ENCODE assay signal across 18 cellular contexts in the genomic region with DNA sequence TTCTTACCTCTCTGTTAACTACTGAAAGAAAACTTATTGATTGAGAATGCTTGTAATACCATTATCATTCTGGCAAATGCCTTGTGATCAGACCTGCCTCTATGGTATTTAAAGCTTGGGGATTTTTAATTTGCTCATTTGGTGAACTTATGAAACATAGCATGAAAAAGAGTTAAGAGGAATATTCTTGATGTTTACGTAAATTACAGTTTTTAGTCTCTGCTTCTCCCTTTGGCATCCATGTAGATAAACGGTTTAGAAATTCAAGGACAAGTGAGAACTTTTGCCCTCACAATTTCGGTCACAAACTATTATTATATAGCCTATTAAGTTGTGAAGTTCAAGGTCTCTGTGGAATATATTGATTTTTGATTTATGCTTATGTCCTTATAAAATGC.
"Had no signal": no experiment of that assay in that cellular context is flagged by ENCODE, and none has a peak within 500 bp of the region (broad histone marks: within the 10 kb centered on the region; RNA-seq: fewer than 3 reads in every experiment).

No MANE protein-coding gene starts in this region.

- H3K36me3 Mint-ChIP-seq: activated CD8-positive, alpha-beta memory T cell treated with anti-CD3 and anti-CD28 coated beads, Interleukin-2, amount 10 ng/mL, durations not matched to agents 7 days and 5 days; stimulated activated memory B cell treated with anti-CD40 and anti-IgM and Interleukin-4, amounts not matched to agents 10 μg/mL and 1 μg/mL and 100 μg/mL, for 72 hours had no signal

- H3K4me3 ChIP-seq: breast epithelium, hepatocyte, ovary, spleen, thyroid gland, uterus had no signal

- H3K9me3 Mint-ChIP-seq: dendritic cell treated with granulocyte-macrophage colony-stimulating factor and Interleukin-4, amounts not matched to agents 40 ng/mL and 50 ng/mL, for 4 days; stimulated activated memory B cell treated with anti-CD40 and anti-IgM and Interleukin-4, amounts not matched to agents 10 μg/mL and 1 μg/mL and 100 μg/mL, for 72 hours had no signal

- H3K9me3 ChIP-seq: breast epithelium, ovary, spleen, thyroid gland, uterus had no signal

- H2AFZ ChIP-seq: hepatocyte had no signal

- FAIRE-seq: islet of Langerhans had no signal

- H3K27ac ChIP-seq: breast epithelium, hepatocyte, ovary, spleen, thyroid gland, uterus had no signal

- H3K36me3 ChIP-seq: breast epithelium, ovary, spleen, thyroid gland, uterus had no signal

- H3K27me3 ChIP-seq: ovary, thyroid gland, uterus had no signal

- DNase-seq: activated CD4-positive, alpha-beta T cell treated with anti-CD3 and anti-CD28 coated beads, Interleukin-2, amount 50 U/mL, for 48 hours; activated CD8-positive, alpha-beta memory T cell treated with anti-CD3 and anti-CD28 coated beads, Interleukin-2, amount 10 ng/mL, durations not matched to agents 7 days and 5 days; activated naive CD4-positive, alpha-beta T cell treated with Interleukin-2 at 50 U/mL for 16 hours; aorta; effector memory CD4-positive, alpha-beta T cell; left colon; midbrain; ovary; spleen; stimulated activated CD4-positive, alpha-beta T cell treated with anti-CD3 and anti-CD28 coated beads, Interleukin-4, amount 100 ng/mL, for 4 hours; thyroid gland; uterus had no signal

- H3K27ac Mint-ChIP-seq: activated CD8-positive, alpha-beta memory T cell treated with anti-CD3 and anti-CD28 coated beads, Interleukin-2, amount 10 ng/mL, durations not matched to agents 7 days and 5 days; dendritic cell treated with granulocyte-macrophage colony-stimulating factor and Interleukin-4, amounts not matched to agents 40 ng/mL and 50 ng/mL, for 4 days; stimulated activated memory B cell treated with anti-CD40 and anti-IgM and Interleukin-4, amounts not matched to agents 10 μg/mL and 1 μg/mL and 100 μg/mL, for 72 hours had no signal

- H3K4me2 ChIP-seq: hepatocyte had no signal

- H3K79me2 ChIP-seq: hepatocyte had no signal

- ATAC-seq: activated CD8-positive, alpha-beta memory T cell treated with anti-CD3 and anti-CD28 coated beads, Interleukin-2, amount 10 ng/mL, durations not matched to agents 7 days and 5 days; left colon; sciatic nerve; stimulated activated memory B cell treated with anti-CD40 and anti-IgM and Interleukin-4, amounts not matched to agents 10 μg/mL and 1 μg/mL and 100 μg/mL, for 72 hours had no signal

- H3K4me1 ChIP-seq: breast epithelium, spleen, thyroid gland, uterus had no signal
